In the genomic region with DNA sequence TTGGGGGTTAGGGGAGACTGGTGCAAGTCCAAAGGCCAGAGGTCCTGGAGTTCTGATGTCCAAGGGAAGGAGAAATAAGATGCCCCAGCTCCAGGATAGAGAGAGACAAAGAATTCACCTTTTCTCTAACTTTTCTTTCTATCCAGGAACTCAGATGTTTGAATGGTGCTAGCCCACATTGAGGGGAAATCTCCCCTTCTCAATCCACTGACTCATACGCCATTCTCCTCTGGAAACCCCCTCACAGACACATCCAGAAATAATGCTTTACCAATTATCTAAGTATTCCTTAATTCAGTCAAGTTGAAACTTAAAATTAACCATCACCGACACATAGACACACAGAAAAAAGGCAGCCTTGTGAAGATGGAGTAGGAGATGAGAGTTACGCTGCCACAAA, we compare ENCODE assay signal across 1 cellular context.
TF ChIP-seq lines count a peak whose summit lies in the region.

No MANE protein-coding gene starts in this region.

TF ChIP-seq in WTC11, 78 proteins besides CTCF, POLR2A, EP300 and RAD21 (continued from another document):
- TF ChIP-seq, protein P1, sequence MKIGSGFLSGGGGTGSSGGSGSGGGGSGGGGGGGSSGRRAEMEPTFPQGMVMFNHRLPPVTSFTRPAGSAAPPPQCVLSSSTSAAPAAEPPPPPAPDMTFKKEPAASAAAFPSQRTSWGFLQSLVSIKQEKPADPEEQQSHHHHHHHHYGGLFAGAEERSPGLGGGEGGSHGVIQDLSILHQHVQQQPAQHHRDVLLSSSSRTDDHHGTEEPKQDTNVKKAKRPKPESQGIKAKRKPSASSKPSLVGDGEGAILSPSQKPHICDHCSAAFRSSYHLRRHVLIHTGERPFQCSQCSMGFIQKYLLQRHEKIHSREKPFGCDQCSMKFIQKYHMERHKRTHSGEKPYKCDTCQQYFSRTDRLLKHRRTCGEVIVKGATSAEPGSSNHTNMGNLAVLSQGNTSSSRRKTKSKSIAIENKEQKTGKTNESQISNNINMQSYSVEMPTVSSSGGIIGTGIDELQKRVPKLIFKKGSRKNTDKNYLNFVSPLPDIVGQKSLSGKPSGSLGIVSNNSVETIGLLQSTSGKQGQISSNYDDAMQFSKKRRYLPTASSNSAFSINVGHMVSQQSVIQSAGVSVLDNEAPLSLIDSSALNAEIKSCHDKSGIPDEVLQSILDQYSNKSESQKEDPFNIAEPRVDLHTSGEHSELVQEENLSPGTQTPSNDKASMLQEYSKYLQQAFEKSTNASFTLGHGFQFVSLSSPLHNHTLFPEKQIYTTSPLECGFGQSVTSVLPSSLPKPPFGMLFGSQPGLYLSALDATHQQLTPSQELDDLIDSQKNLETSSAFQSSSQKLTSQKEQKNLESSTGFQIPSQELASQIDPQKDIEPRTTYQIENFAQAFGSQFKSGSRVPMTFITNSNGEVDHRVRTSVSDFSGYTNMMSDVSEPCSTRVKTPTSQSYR (CRISPR knock-in tag; IDR thresholded peaks at IDR 0.05), result no peak
- TF ChIP-seq, protein P2, sequence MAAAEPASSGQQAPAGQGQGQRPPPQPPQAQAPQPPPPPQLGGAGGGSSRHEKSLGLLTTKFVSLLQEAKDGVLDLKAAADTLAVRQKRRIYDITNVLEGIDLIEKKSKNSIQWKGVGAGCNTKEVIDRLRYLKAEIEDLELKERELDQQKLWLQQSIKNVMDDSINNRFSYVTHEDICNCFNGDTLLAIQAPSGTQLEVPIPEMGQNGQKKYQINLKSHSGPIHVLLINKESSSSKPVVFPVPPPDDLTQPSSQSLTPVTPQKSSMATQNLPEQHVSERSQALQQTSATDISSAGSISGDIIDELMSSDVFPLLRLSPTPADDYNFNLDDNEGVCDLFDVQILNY (CRISPR knock-in tag; IDR thresholded peaks at IDR 0.05), result no peak
- TF ChIP-seq NFATC4 (CRISPR knock-in tag; IDR thresholded peaks at IDR 0.05) (no peak), ZBTB21 (CRISPR knock-in tag; IDR thresholded peaks at IDR 0.05; ENCODE audit: borderline replicate concordance) (no peak), GTF2I (CRISPR knock-in tag; conservative IDR thresholded peaks at IDR 0.05) (no peak), TCF7 (CRISPR knock-in tag; IDR thresholded peaks at IDR 0.05; ENCODE audit: low read depth) (no peak)
